16 cellular contexts compared by ENCODE assay signal in the genomic region with DNA sequence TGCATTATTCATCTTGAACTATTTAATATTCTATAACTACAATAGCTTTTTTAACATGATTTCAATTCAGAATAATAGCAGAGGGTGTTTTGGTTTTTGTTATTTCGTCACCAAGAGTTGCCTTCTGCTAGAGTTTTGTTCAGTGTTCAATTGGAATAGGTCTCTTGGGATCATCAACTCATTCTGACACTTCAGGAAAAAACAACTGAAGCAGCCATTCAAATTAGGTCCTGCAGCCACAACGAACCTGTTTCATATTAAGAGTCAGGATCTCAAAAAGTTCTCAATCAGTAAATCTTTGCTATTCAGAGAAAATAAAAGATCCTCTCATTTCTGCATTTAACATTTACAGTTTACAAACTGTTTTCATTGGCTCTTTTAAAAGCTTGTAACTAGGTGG. TPM values are rescaled to one million over a fixed set of nuclear protein-coding genes. Genes with fewer than 3 reads are reported as not detected.
A peak's percentile ranks its signal among the peaks of the same experiment; 100 is the strongest.
DNase-seq lines count a peak whose midpoint lies in the region.
"Had no signal": no experiment of that assay in that cellular context is flagged by ENCODE, and none has a peak within 500 bp of the region (broad histone marks: within the 10 kb centered on the region; RNA-seq: fewer than 3 reads in every experiment).

No MANE protein-coding gene starts in this region.

- peaks cover 34% of the 10 kb centered on the region for H3F3A ChIP-seq in GM23248 (ENCODE audit: insufficient read depth)

- no peaks in the 10 kb centered on the region for H3K9me3 ChIP-seq in GM23248 (ENCODE audit: low read depth)
- H3K9me3 ChIP-seq: vagina had no signal

- H2AFZ ChIP-seq in ACC112 (ENCODE audit: low read length, unreplicated experiment): peak overlapping the region; percentile 53
- peak overlapping the region; percentile 27; the same call in 1 of the 2 replicates for H2AFZ ChIP-seq in GM23248

- no peaks in the 10 kb centered on the region for H3K9me2 ChIP-seq in GM23248 (ENCODE audit: insufficient read depth)

- H3K4me3 ChIP-seq in ACC112 (ENCODE audit: low read depth, low read length) (peak overlapping the region; percentile 25; the same call in 1 of the 2 replicates), GM23248 (no peak overlapping the region)
- H3K4me3 ChIP-seq: vagina had no signal

- H3K9ac ChIP-seq in GM23248: no peak overlapping the region

- H4K20me1 ChIP-seq in GM23248 (ENCODE audit: insufficient read depth): peaks cover 4% of the 10 kb centered on the region; the same call in 1 of the 2 replicates

- no peak overlapping the region for H3K4me2 ChIP-seq in GM23248 (ENCODE audit: unreplicated experiment)

- H3K27me3 ChIP-seq in ACC112 (ENCODE audit: insufficient read depth, low read length) (no peaks in the 10 kb centered on the region), GM23248 (replicated peaks; ENCODE audit: insufficient read depth) (no peaks in the 10 kb centered on the region)
- H3K27me3 ChIP-seq: vagina had no signal

- WGBS in GM23248 (ENCODE audit: low coverage in 1 of 2, low lambda C conversion rate in 2 of 2, missing lambda C conversion rate in 2 of 2), 2 experiments: 9% methylated on average over 2 of the region's 2 CpGs

- H3K36me3 ChIP-seq in ACC112 (ENCODE audit: insufficient read depth, low read length): no peaks in the 10 kb centered on the region
- H3K36me3 ChIP-seq in GM23248 (ENCODE audit: low read depth): peaks cover 4% of the 10 kb centered on the region; the same call in 1 of the 2 replicates

- in situ Hi-C loops in GM23248 (cut with MboI): no loop called here

- H3K79me2 ChIP-seq in ACC112 (ENCODE audit: control insufficient read depth, insufficient read depth, low read length, unreplicated experiment) (peaks cover 24% of the 10 kb centered on the region), GM23248 (ENCODE audit: insufficient read depth) (peaks cover 25% of the 10 kb centered on the region)

- DNase-seq in GM23248 (peak; percentile 39), NCI-H69 (lab: John Stamatoyannopoulos, UW) (peak; percentile 30), fibroblast of gingiva (ENCODE audit: low read depth) (peak; percentile 52), AG08395 (ENCODE audit: low spot score) (no peak), activated gamma-delta T cell (lab: John Stamatoyannopoulos, UW) (no peak), NCI-H345 treated with DMSO at 0.1 percent for 48 hours (lab: John Stamatoyannopoulos, UW; ENCODE audit: unreplicated experiment) (no peak), COR-L47 (lab: John Stamatoyannopoulos, UW) (no peak)
- DNase-seq: activated CD8-positive, alpha-beta memory T cell treated with anti-CD3 and anti-CD28 coated beads for 24 hours; activated naive CD4-positive, alpha-beta T cell treated with anti-CD3 and anti-CD28 coated beads, Interleukin-2, amount 50 U/mL, for 16 hours; activated T-cell treated with anti-CD3 and anti-CD28 coated beads, Interleukin-2, amount 50 U/mL, for 48 hours; CD8-positive, alpha-beta T cell; NCI-H524; PC-3; T-helper 2 cell had no signal

- H3K4me1 ChIP-seq in ACC112 (ENCODE audit: control insufficient read depth, insufficient read depth, low read length, unreplicated experiment) (peaks cover 22% of the 10 kb centered on the region), GM23248 (ENCODE audit: insufficient read depth) (peaks cover 30% of the 10 kb centered on the region)

- H3K27ac ChIP-seq in ACC112 (ENCODE audit: low read depth, low read length): peak overlapping the region; percentile 54
- H3K27ac ChIP-seq in GM23248: no peak overlapping the region
- H3K27ac ChIP-seq: vagina had no signal

RNA-seq across cellular contexts. Expression of a gene that starts 2.4 kb away (rescaled TPM):
- total RNA-seq in GM23248 (2014; rRNA removed; shearing (Covaris generic)): 33.5 and 33.6 TPM in 2 replicates
- polyA plus RNA-seq in GM23248 (2016; fragmentation: Nextera tagmentation; extraction: Ambion mirVana): 26.9 and 30.7 TPM in 2 replicates

RNA-seq across cellular contexts. Expression of a gene that starts 30.5 kb away (rescaled TPM):
- 25.3 and 34.0 TPM in 2 replicates for total RNA-seq in GM23248 (2014; rRNA removed; shearing (Covaris generic))
- polyA plus RNA-seq in GM23248 (2016; fragmentation: Nextera tagmentation; extraction: Ambion mirVana): 50.2 and 50.8 TPM in 2 replicates

Comparison
In these comparisons a context has a peak if more than half of its experiments do, and no peak if none do; other contexts are left out.
1. DNase-seq: peak in GM23248 (single experiment), NCI-H69 (single experiment) and fibroblast of gingiva (single experiment); none in AG08395 (single experiment), activated gamma-delta T cell (single experiment), NCI-H345 treated with DMSO at 0.1 percent for 48 hours (single experiment) and COR-L47 (single experiment).